In genomic region chr7:92833024-92833765, GRCh38 we compare ENCODE assay signal across 8 cellular contexts. TPM values are rescaled to one million over a fixed set of nuclear protein-coding genes. Genes with fewer than 3 reads are reported as not detected.
A peak's percentile ranks its signal among the peaks of the same experiment; 100 is the strongest.
DNase-seq lines count a peak whose midpoint lies in the region; ATAC-seq and TF ChIP-seq lines count a peak whose summit lies in the region.

No MANE protein-coding gene starts in this region.

- H3K9me3 ChIP-seq in adrenal gland (replicated peaks in 1 of 3) (no peaks in the 10 kb centered on the region), right cardiac atrium (ENCODE audit: control insufficient read depth, low read length) (no peaks in the 10 kb centered on the region)

- H3K4me3 ChIP-seq in GM12864 (ENCODE audit: low read depth, low read length) (peak overlapping the region; percentile 84), HFF-Myc (replicated peaks; ENCODE audit: low read depth, low read length) (peak overlapping the region; percentile 79), adrenal gland (peak overlapping the region; percentile 74 to 90 (median 84)), right cardiac atrium (ENCODE audit: low read length) (peak overlapping the region; percentile 60)

- peak; percentile 91 for TF ChIP-seq CTCF in GM12864 (IDR thresholded peaks at IDR 0.05; ENCODE audit: low read depth, low read length, missing control alignments)
- TF ChIP-seq CTCF in HFF-Myc (IDR thresholded peaks at IDR 0.05; ENCODE audit: low read depth, low read length, missing control alignments) = peak; percentile 69
- TF ChIP-seq CTCF in adrenal gland (IDR thresholded peaks at IDR 0.05) = peak; percentile 65 to 93 (median 83)

- ATAC-seq in right cardiac atrium = peak; percentile 79 to 82

- DNase-seq in GM12864 (ENCODE audit: low read depth) (peak; percentile 64), HFF-Myc (ENCODE audit: extremely low read depth, low read depth) (peak; percentile 44), MV-4-11 (lab: John Stamatoyannopoulos, UW) (peak; percentile 65), T follicular helper cell (ENCODE audit: low read depth) (peak; percentile 80), adrenal gland (peak; percentile 82 to 94 (median 90)), right cardiac atrium (peak; percentile 81 to 94 (median 94)), renal cortical epithelial cell (ENCODE audit: low read depth) (peak; percentile 54), cortex of kidney (lab: John Stamatoyannopoulos, UW) (no peak)

- peaks cover 19 to 46% of the 10 kb centered on the region in 2 donors for H3K4me1 ChIP-seq in adrenal gland (replicated peaks in 1 of 2)
- H3K4me1 ChIP-seq in right cardiac atrium (ENCODE audit: control insufficient read depth, insufficient read depth, low read length) = no peaks in the 10 kb centered on the region

- peak overlapping the region; percentile 57 to 91 (median 89) for H3K27ac ChIP-seq in adrenal gland
- peak overlapping the region; percentile 90 for H3K27ac ChIP-seq in right cardiac atrium (ENCODE audit: low read length)

- 0 to 2% (median 1%) methylated on average over 11 to 83 of the region's 83 CpGs for WGBS in adrenal gland, 4 donors
- under 1% methylated on average over 83 of the region's 83 CpGs for WGBS in right cardiac atrium

- no peak for TF ChIP-seq POLR2A in adrenal gland (IDR thresholded peaks at IDR 0.05)

- no peaks in the 10 kb centered on the region for H3K27me3 ChIP-seq in adrenal gland
- no peaks in the 10 kb centered on the region for H3K27me3 ChIP-seq in right cardiac atrium (ENCODE audit: control insufficient read depth, insufficient read depth)

- intact Hi-C loops in adrenal gland (cut with DNase I) (loop anchor here (5.0 to 10.0 kb wide), 3 partner anchors 141 to 216 kb away; no protein-coding TSS in a partner anchor), right cardiac atrium (cut with DNase I) (loop anchor here (5.0 to 10.0 kb wide), 7 partner anchors 48 to 211 kb away; no protein-coding TSS in a partner anchor)

- H3K36me3 ChIP-seq in adrenal gland (replicated peaks in 1 of 2) = no peaks in the 10 kb centered on the region

RNA-seq across cellular contexts. Expression of gene CDK6, which starts 3.2 kb away (rescaled TPM):
- total RNA-seq in adrenal gland (10 to 100 TPM; 18.2 to 61.7 (median 41.6) TPM), right cardiac atrium (1 to 10 TPM; 8.7 to 9.7 (median 9.2) TPM), renal cortical epithelial cell (138 and 189 TPM in 2 replicates)
- polyA plus RNA-seq in adrenal gland (10 to 100 TPM in 1 of 3 donors, 1 to 10 TPM in 2; 2.5 to 12.9 (median 4.3) TPM), right cardiac atrium (1.8 TPM)
